In genomic region chr6:157194643-157195042, GRCh38 we compare ENCODE assay signal across 1 cellular context.
A peak's percentile ranks its signal among the peaks of the same experiment; 100 is the strongest.
TF ChIP-seq lines count a peak whose summit lies in the region.

No MANE protein-coding gene starts in this region.

TF ChIP-seq in K562, 482 proteins besides CTCF, POLR2A, EP300 and RAD21 (continued from another document):
- TF ChIP-seq GATAD2A (IDR thresholded peaks at IDR 0.05) = no peak
- no peak for TF ChIP-seq JUND (IDR thresholded peaks at IDR 0.05; ENCODE audit: borderline replicate concordance, low read depth, low read length)
- peak; percentile 25; the same call in 1 of the 3 replicates for TF ChIP-seq JUND (tag; IDR thresholded peaks at IDR 0.05; ENCODE audit: borderline replicate concordance, low read depth, low read length)
- no peak for TF ChIP-seq SMARCC2 (IDR thresholded peaks at IDR 0.05; ENCODE audit: low read depth)
